In the genomic region with DNA sequence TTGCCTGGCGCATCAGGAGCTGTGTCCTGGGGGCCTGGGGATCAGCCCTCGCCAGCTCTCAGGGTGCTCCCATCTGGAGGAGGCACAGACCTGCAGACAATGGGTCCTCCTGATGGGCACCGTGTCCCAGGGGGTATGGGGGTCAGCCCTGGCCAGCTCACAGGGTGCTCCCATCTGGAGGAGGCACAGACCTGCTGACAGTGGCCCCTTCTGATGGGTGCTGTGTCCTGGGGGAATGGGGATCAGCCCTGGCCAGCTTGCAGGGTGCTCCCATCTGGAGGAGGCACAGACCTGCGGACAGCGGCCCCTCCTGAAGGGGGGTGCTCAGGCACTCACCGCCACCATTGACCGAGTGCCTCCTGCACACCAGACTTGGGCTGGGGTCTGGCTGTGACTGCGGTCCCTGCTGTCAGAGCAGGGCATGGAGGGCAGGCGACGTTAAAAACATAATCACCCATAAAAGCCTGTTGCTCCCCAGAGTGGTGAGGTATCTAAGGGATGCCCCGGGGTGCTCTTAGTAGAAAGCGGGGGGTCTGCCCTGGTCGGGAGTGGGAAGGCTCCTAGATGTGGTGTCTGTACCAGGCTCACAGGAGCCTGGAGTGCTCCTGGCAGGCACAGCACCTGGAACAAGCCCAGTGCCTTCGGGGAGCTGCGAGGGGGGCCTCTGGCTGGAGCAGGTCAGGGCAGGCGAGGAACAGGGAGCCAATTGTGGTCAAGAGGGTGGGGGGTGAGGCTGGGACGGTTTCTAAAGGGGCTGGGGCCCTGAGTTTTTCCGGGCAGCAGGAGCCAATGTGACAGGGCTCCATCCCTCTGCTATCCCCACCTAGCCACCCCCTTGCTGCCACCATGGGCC, we compare ENCODE assay signal across 20 cellular contexts.
"Had no signal": no experiment of that assay in that cellular context is flagged by ENCODE, and none has a peak within 500 bp of the region (broad histone marks: within the 10 kb centered on the region; RNA-seq: fewer than 3 reads in every experiment).

No MANE protein-coding gene starts in this region.

- H3K4me1 ChIP-seq: heart left ventricle, lower lobe of right lung, sigmoid colon, upper lobe of right lung had no signal

- DNase-seq: activated CD4-positive, alpha-beta T cell treated with anti-CD3 and anti-CD28 coated beads for 48 hours; activated CD4-positive, CD25-positive, alpha-beta regulatory T cell; activated effector memory CD4-positive, alpha-beta T cell treated with Interleukin-2 at 50 U/mL for 16 hours; activated naive CD4-positive, alpha-beta T cell treated with anti-CD3 and anti-CD28 coated beads, Interleukin-2, amount 10 ng/mL, durations not matched to agents 7 days and 5 days; activated T-cell treated with anti-CD3 and anti-CD28 coated beads, Interleukin-2, amount 50 U/mL, for 72 hours; amygdala; left colon; mesendoderm; naive B cell; occipital lobe; sigmoid colon; stimulated activated CD4-positive, alpha-beta T cell treated with anti-CD3 and anti-CD28 coated beads, Interleukin-2, amount 100 ng/mL, for 48 hours; stimulated activated naive CD4-positive, alpha-beta T cell treated with Interleukin-2 at 50 U/mL for 16 hours; T1000; upper lobe of right lung had no signal

- H3K36me3 ChIP-seq: heart left ventricle, lower lobe of right lung, sigmoid colon, upper lobe of right lung had no signal

- H3K9me3 ChIP-seq: heart left ventricle, lower lobe of right lung, sigmoid colon, upper lobe of right lung had no signal

- FAIRE-seq: endometrium, islet of Langerhans had no signal

- H3K4me3 ChIP-seq: heart left ventricle, lower lobe of right lung, sigmoid colon, smooth muscle cell, upper lobe of right lung had no signal

- H3K27me3 ChIP-seq: heart left ventricle had no signal

- H3K27ac ChIP-seq: heart left ventricle, lower lobe of right lung, sigmoid colon, upper lobe of right lung had no signal

- H3K4me2 ChIP-seq: smooth muscle cell had no signal

- ATAC-seq: activated T-cell treated with anti-CD3 and anti-CD28 coated beads, Interleukin-2, amount 50 U/mL, for 72 hours; upper lobe of right lung had no signal
